27 cellular contexts compared by ENCODE assay signal in the genomic region with DNA sequence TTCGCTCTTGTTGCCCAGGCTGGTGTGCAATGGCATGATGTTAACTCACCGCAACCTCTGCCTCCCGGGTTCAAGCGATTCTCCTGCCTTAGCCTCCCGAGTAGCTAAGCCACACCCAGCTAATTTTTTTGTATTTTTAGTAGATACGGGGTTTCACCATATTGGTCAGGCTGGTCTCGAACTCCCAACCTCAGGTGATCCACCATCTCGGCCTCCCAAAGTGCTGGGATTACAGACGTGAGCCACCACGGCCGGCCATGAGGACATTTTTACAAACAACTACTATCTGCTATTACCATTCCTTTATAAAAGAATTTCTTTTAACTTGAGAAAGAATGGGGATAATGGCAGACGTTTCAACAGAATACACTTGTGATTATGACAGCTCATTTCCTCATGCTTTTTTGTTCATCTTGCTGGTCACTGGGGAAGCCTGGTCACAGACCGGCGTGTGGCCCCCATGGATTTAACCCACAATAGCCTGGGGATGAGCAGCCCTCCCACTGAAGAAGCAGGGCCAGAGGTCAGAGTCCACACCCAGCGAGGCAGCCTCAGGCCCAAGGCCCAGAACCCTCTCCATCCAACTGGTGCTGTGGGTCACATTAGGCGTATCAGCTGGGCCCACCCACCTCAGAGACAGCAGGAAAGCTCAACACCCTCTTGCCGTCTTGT.
DNase-seq lines count a peak whose midpoint lies in the region; ATAC-seq, FAIRE-seq and TF ChIP-seq lines count a peak whose summit lies in the region.
"Had no signal": no experiment of that assay in that cellular context is flagged by ENCODE, and none has a peak within 500 bp of the region (broad histone marks: within the 10 kb centered on the region; RNA-seq: fewer than 3 reads in every experiment).

No MANE protein-coding gene starts in this region.

- no peaks in the 10 kb centered on the region for H3K9me1 ChIP-seq in K562 (ENCODE audit: control insufficient read depth, insufficient read depth, low read length)

- TF ChIP-seq EP300 in K562 (IDR thresholded peaks at IDR 0.05; ENCODE audit: low read length) = no peak

- no TSS peak for BruUV-seq in K562 (replicated peaks; lab: Mats Ljungman, UMichigan)

- ATAC-seq in heart right ventricle (no peak), K562 (no peak), left lobe of liver (no peak)

- DNase-seq in cardiac septum (ENCODE audit: low spot score) (peak; percentile 9), heart right ventricle (no peak), K562 (ENCODE audit: extremely low read depth in 1 of 4, low spot score in 3 of 4) (peak in 3 of 4 experiments; percentile 20 to 48 (median 30)), left lobe of liver (ENCODE audit: low spot score) (peak; percentile 41), D341Med (ENCODE audit: low spot score) (no peak), esophagus squamous epithelium (lab: John Stamatoyannopoulos, UW) (no peak), RCC 7860 (ENCODE audit: low spot score) (no peak)
- DNase-seq: C1 segment of cervical spinal cord; CD4-positive, alpha-beta memory T cell; COR-L47; DMS79; EL; GDM1; GOT3; HFFc6; Karpas-422; NCI-H1092; NCI-H1417 treated with DMSO at 0.1 percent for 48 hours; NCI-H1694 treated with DMSO at 0.1 percent for 48 hours; NCI-H2081; NCI-H2227 treated with DMSO at 0.1 percent for 48 hours; NCI-H526 treated with DMSO at 0.1 percent for 48 hours; PC-9; Right ventricle myocardium superior; RPMI8226 had no signal

- in situ Hi-C loops in K562 (cut with MboI) = no loop called here

- no peaks in the 10 kb centered on the region for H3K27me3 ChIP-seq in heart right ventricle
- H3K27me3 ChIP-seq in K562 (ENCODE audit: control insufficient read depth in 2 of 2, insufficient read depth in 2 of 2, low read length in 2 of 2) = no peaks in the 10 kb centered on the region
- H3K27me3 ChIP-seq in esophagus squamous epithelium = no peaks in the 10 kb centered on the region

- H3K9ac ChIP-seq in K562 (ENCODE audit: insufficient read depth in 1 of 2, low read depth in 2 of 2, low read length in 2 of 2) = 0 out of 4 replicates have a peak overlapping the region, but pooled peaks of 1 of the 2 experiments have one; percentile 23

- POLR2A ChIA-PET in K562 (lab: Yijun Ruan, JAX) = interaction anchor here (0.6 kb wide), 1 partner anchor 131 kb away, joined by 3 read pairs; no protein-coding TSS in a partner anchor

- H3K4me1 ChIP-seq in heart right ventricle (peaks cover 0 to 27% (median 11%) of the 10 kb centered on the region in 9 donors), K562 (replicated peaks in 1 of 2; ENCODE audit: control insufficient read depth in 2 of 2, insufficient read depth in 2 of 2, low read length in 2 of 2) (peaks cover 37 to 44% of the 10 kb centered on the region in 2 experiments), esophagus squamous epithelium (peaks cover 0 to 7% (median 7%) of the 10 kb centered on the region in 3 donors)
- H3K4me1 ChIP-seq: HAP-1 had no signal

- peak overlapping the region; percentile 67 for H2AFZ ChIP-seq in K562 (ENCODE audit: low read depth, low read length)
- H2AFZ ChIP-seq: PC-9 had no signal

- no peaks in the 10 kb centered on the region for H4K20me1 ChIP-seq in K562 (replicated peaks; ENCODE audit: control insufficient read depth, insufficient read depth, low read length)

- H3K4me3 ChIP-seq in heart right ventricle (no peak overlapping the region), K562 (no peak overlapping the region), esophagus squamous epithelium (no peak overlapping the region)
- H3K4me3 ChIP-seq: HAP-1, PC-9 had no signal

- H3K27ac ChIP-seq in heart right ventricle (no peak overlapping the region), K562 (ENCODE audit: extremely low read depth, low read depth, low read length) (no peak overlapping the region), esophagus squamous epithelium (no peak overlapping the region)
- H3K27ac ChIP-seq: PC-9 had no signal

- no peak for FAIRE-seq in K562 (lab: Jason Lieb, UNC)
- FAIRE-seq in RCC 7860 (lab: Jason Lieb, UNC) = no peak
- FAIRE-seq: GM12891 had no signal

- intact Hi-C loops in cardiac septum (cut with DNase I) = loop anchor here (5.0 kb wide), 1 partner anchor 51 kb away; no protein-coding TSS in a partner anchor
- intact Hi-C loops in heart right ventricle (cut with DNase I) = loop anchor here in 1 of 10 donors (10.0 kb wide), 1 partner anchor 279 kb away; no protein-coding TSS in a partner anchor
- intact Hi-C loops in K562 (cut with micrococcal nuclease) = no loop called here
- intact Hi-C loops in esophagus squamous epithelium (cut with DNase I) = no loop called here

- peak overlapping the region; percentile 9; the same call in 1 of the 2 replicates for H3K4me2 ChIP-seq in K562 (ENCODE audit: insufficient read depth, low read length)
- H3K4me2 ChIP-seq: PC-9 had no signal

- no peaks in the 10 kb centered on the region for H3K36me3 ChIP-seq in heart right ventricle
- H3K36me3 ChIP-seq in K562 (ENCODE audit: control insufficient read depth, insufficient read depth, low read length) = no peaks in the 10 kb centered on the region
- H3K36me3 ChIP-seq in esophagus squamous epithelium = no peaks in the 10 kb centered on the region
- H3K36me3 ChIP-seq: HAP-1 had no signal

- TF ChIP-seq CTCF in heart right ventricle (IDR thresholded peaks at IDR 0.05) (no peak), K562 (IDR thresholded peaks at IDR 0.05 in 2 of 3, conservative IDR thresholded peaks at IDR 0.05 in 1 of 3; ENCODE audit: insufficient read depth in 2 of 3, low read depth in 1 of 3, low read length in 3 of 3) (no peak), esophagus squamous epithelium (IDR thresholded peaks at IDR 0.05) (no peak)

- WGBS in heart right ventricle, 2 donors = 89 to 91% methylated on average over 17 of the region's 17 CpGs
- WGBS in K562 (ENCODE audit: insufficient coverage, low coverage, missing lambda C conversion rate) = 75% methylated on average over 17 of the region's 17 CpGs
- WGBS in esophagus squamous epithelium, 2 donors = 86 to 93% methylated on average over 17 of the region's 17 CpGs

- no peak for TF ChIP-seq POLR2A in K562 (conservative IDR thresholded peaks at IDR 0.05)
- no peak for TF ChIP-seq POLR2A in esophagus squamous epithelium (IDR thresholded peaks at IDR 0.05)

- H3K79me2 ChIP-seq in K562 (ENCODE audit: control insufficient read depth, insufficient read depth, low read length) = no peaks in the 10 kb centered on the region

- TF ChIP-seq RAD21 in K562 (CRISPR knock-in tag; conservative IDR thresholded peaks at IDR 0.05 in 1 of 2, IDR thresholded peaks at IDR 0.05 in 1 of 2) = no peak

- H3K9me3 ChIP-seq in heart right ventricle = peaks cover 0 to 2% (median 0%) of the 10 kb centered on the region in 11 donors
- no peaks in the 10 kb centered on the region for H3K9me3 ChIP-seq in K562 (replicated peaks; ENCODE audit: control insufficient read depth, insufficient read depth, low read depth, low read length)
- H3K9me3 ChIP-seq in esophagus squamous epithelium = no peaks in the 10 kb centered on the region
- H3K9me3 ChIP-seq: HAP-1 had no signal

- CTCF ChIA-PET in K562 (lab: Yijun Ruan, JAX; ENCODE audit: low intra/inter-chr PET ratio) = no interaction called here

TF ChIP-seq in K562, 482 proteins besides CTCF, POLR2A, EP300 and RAD21:
- TF ChIP-seq, protein P1, sequence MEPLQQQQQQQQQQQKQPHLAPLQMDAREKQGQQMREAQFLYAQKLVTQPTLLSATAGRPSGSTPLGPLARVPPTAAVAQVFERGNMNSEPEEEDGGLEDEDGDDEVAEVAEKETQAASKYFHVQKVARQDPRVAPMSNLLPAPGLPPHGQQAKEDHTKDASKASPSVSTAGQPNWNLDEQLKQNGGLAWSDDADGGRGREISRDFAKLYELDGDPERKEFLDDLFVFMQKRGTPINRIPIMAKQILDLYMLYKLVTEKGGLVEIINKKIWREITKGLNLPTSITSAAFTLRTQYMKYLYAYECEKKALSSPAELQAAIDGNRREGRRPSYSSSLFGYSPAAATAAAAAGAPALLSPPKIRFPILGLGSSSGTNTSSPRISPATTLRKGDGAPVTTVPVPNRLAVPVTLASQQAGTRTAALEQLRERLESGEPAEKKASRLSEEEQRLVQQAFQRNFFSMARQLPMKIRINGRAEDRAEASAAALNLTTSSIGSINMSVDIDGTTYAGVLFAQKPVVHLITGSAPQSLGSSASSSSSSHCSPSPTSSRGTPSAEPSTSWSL (CRISPR knock-in tag; IDR thresholded peaks at IDR 0.05; ENCODE audit: borderline replicate concordance) = no peak
- TF ChIP-seq, protein P2, sequence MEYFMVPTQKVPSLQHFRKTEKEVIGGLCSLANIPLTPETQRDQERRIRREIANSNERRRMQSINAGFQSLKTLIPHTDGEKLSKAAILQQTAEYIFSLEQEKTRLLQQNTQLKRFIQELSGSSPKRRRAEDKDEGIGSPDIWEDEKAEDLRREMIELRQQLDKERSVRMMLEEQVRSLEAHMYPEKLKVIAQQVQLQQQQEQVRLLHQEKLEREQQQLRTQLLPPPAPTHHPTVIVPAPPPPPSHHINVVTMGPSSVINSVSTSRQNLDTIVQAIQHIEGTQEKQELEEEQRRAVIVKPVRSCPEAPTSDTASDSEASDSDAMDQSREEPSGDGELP (CRISPR knock-in tag; IDR thresholded peaks at IDR 0.05; ENCODE audit: borderline replicate concordance) = peak; percentile 44; the same call in 1 of the 2 replicates

Comparison
In these comparisons a context has a peak if more than half of its experiments do, and no peak if none do; other contexts are left out.
1. DNase-seq: peak in cardiac septum (single experiment), K562 (3 of 4) and left lobe of liver (single experiment); none in heart right ventricle (0 of 2), D341Med (single experiment), esophagus squamous epithelium (single experiment) and RCC 7860 (single experiment).